In the genomic region with DNA sequence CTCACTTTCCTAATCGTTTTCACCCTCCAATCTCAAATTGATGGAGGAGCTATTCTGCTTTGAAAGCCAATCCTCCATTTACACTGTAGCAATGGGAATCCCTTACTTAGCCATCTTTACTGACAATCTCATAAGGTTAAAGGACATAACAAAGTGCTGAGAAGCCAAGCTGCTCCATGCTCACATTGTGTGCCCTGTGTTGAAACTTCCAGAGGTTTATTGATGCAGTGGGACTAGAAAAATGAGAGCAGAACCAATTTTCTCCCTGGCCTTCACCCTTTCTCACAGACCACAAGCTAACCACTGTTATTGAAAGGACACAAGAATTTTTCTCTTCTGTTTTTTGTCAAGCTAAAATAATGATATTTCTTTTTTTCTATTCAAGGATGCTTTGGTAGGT, we compare ENCODE assay signal across 15 cellular contexts.
A peak's percentile ranks its signal among the peaks of the same experiment; 100 is the strongest.
DNase-seq lines count a peak whose midpoint lies in the region; ATAC-seq and TF ChIP-seq lines count a peak whose summit lies in the region.
"Had no signal": no experiment of that assay in that cellular context is flagged by ENCODE, and none has a peak within 500 bp of the region (broad histone marks: within the 10 kb centered on the region; RNA-seq: fewer than 3 reads in every experiment).

No MANE protein-coding gene starts in this region.

- no peaks in the 10 kb centered on the region for H3K9me3 Mint-ChIP-seq in endothelial cell (ENCODE audit: unreplicated experiment)
- H3K9me3 Mint-ChIP-seq: CD4-positive, alpha-beta T cell; GM23338 had no signal

- TF ChIP-seq CTCF in astrocyte of the cerebellum (IDR thresholded peaks at IDR 0.05; ENCODE audit: low read depth, low read length, missing control alignments) (no peak), endothelial cell (IDR thresholded peaks at IDR 0.05; ENCODE audit: unreplicated experiment) (no peak)

- no peak overlapping the region for H3K4me3 ChIP-seq in astrocyte of the cerebellum (ENCODE audit: low read depth, low read length)
- H3K4me3 ChIP-seq: A549, GM23338 had no signal

- peaks cover 2% of the 10 kb centered on the region for H3K27me3 Mint-ChIP-seq in endothelial cell (ENCODE audit: unreplicated experiment)
- H3K27me3 Mint-ChIP-seq: CD4-positive, alpha-beta T cell had no signal

- H3K4me3 Mint-ChIP-seq in endothelial cell (ENCODE audit: unreplicated experiment), result no peak overlapping the region
- H3K4me3 Mint-ChIP-seq: CD4-positive, alpha-beta T cell; GM23338; HFFc6 had no signal

- ATAC-seq in sciatic nerve (peak; percentile 95), esophagus mucosa (no peak)
- ATAC-seq: A549, GM23338 had no signal

- DNase-seq in astrocyte of the cerebellum (ENCODE audit: low read depth) (peak; percentile 8), endothelial cell (ENCODE audit: low spot score) (no peak), sciatic nerve (ENCODE audit: low spot score) (no peak), NCI-H82 (lab: John Stamatoyannopoulos, UW) (no peak), iPS-NIHi7 (ENCODE audit: extremely low spot score) (no peak), NCI-H128 (lab: John Stamatoyannopoulos, UW; ENCODE audit: unreplicated experiment) (no peak)
- DNase-seq: AML-193; Caco-2; CD4-positive, alpha-beta T cell; HCEC 1CT; HFFc6; IMR-90 had no signal

- H3K4me1 Mint-ChIP-seq in endothelial cell (ENCODE audit: unreplicated experiment), result peaks cover 41% of the 10 kb centered on the region

- peaks cover 13% of the 10 kb centered on the region for H3K36me3 Mint-ChIP-seq in endothelial cell (ENCODE audit: low read depth, unreplicated experiment)

- in situ Hi-C loops in astrocyte of the cerebellum (cut with HindIII; ENCODE audit: low sequenced_read_pairs), result no loop called here

- intact Hi-C loops in sciatic nerve (cut with DNase I), result no loop called here

- peak overlapping the region; percentile 28 for H3K27ac Mint-ChIP-seq in endothelial cell (ENCODE audit: unreplicated experiment)
- H3K27ac Mint-ChIP-seq: CD4-positive, alpha-beta T cell; GM23338; HFFc6 had no signal
